8 cellular contexts compared by ENCODE assay signal in genomic region chrX:20224814-20225487, GRCh38. TPM values are rescaled to one million over a fixed set of nuclear protein-coding genes. Genes with fewer than 3 reads are reported as not detected.
A peak's percentile ranks its signal among the peaks of the same experiment; 100 is the strongest.
DNase-seq lines count a peak whose midpoint lies in the region; ATAC-seq lines count a peak whose summit lies in the region.

No MANE protein-coding gene starts in this region.

- ATAC-seq in GM19463 (IDR thresholded peaks at IDR 0.05; ENCODE audit: unreplicated experiment) (peak; percentile 85), HG03378 (IDR thresholded peaks at IDR 0.05; ENCODE audit: unreplicated experiment) (peak; percentile 85)
- peak; percentile 47 for ATAC-seq in effector memory CD8-positive, alpha-beta T cell (replicated peaks)
- no peak for ATAC-seq in naive thymus-derived CD8-positive, alpha-beta T cell

- H3K9me3 Mint-ChIP-seq in effector memory CD8-positive, alpha-beta T cell = no peaks in the 10 kb centered on the region
- no peaks in the 10 kb centered on the region for H3K9me3 Mint-ChIP-seq in naive thymus-derived CD8-positive, alpha-beta T cell

- peaks cover 11% of the 10 kb centered on the region for H3K36me3 Mint-ChIP-seq in effector memory CD8-positive, alpha-beta T cell (ENCODE audit: insufficient read depth)
- H3K36me3 Mint-ChIP-seq in naive thymus-derived CD8-positive, alpha-beta T cell = peaks cover 0 to 33% (median 11%) of the 10 kb centered on the region in 3 donors

- H3K27ac Mint-ChIP-seq in effector memory CD8-positive, alpha-beta T cell = peak overlapping the region; percentile 12 to 44
- peak overlapping the region in 4 of 10 donors; percentile 18 to 74 (median 70) for H3K27ac Mint-ChIP-seq in naive thymus-derived CD8-positive, alpha-beta T cell

- H3K4me3 Mint-ChIP-seq in effector memory CD8-positive, alpha-beta T cell = peak overlapping the region in 1 of 2 donors; percentile 6
- peak overlapping the region in 1 of 10 donors; percentile 11 for H3K4me3 Mint-ChIP-seq in naive thymus-derived CD8-positive, alpha-beta T cell

- peaks cover 18 to 50% of the 10 kb centered on the region in 2 donors for H3K4me1 Mint-ChIP-seq in effector memory CD8-positive, alpha-beta T cell (ENCODE audit: low read depth in 2 of 2)
- H3K4me1 Mint-ChIP-seq in naive thymus-derived CD8-positive, alpha-beta T cell = peaks cover 17 to 61% (median 55%) of the 10 kb centered on the region in 4 donors

- H3K27me3 Mint-ChIP-seq in effector memory CD8-positive, alpha-beta T cell = no peaks in the 10 kb centered on the region
- no peaks in the 10 kb centered on the region for H3K27me3 Mint-ChIP-seq in naive thymus-derived CD8-positive, alpha-beta T cell

- POLR2A ChIA-PET in naive thymus-derived CD8-positive, alpha-beta T cell (lab: Charles Lee) = no interaction called here

- peak; percentile 54 for DNase-seq in ELR (ENCODE audit: low read depth)
- DNase-seq in effector memory CD8-positive, alpha-beta T cell = no peak
- no peak for DNase-seq in NCI-H2196 treated with DMSO at 0.1 percent for 48 hours (lab: John Stamatoyannopoulos, UW; ENCODE audit: unreplicated experiment)
- no peak for DNase-seq in ACHN
- no peak for DNase-seq in SK-N-DZ (ENCODE audit: low spot score)
- DNase-seq in naive thymus-derived CD8-positive, alpha-beta T cell = no peak

- in situ Hi-C loops in ACHN (cut with HindIII; ENCODE audit: low pct_ligation_motif_present, low pct_unique_long_range_greater_than_20kb, low sequenced_read_pairs) = no loop called here

RNA-seq across cellular contexts. Expression of gene RPS6KA3, which starts 41.8 kb away (rescaled TPM):
- polyA plus RNA-seq in SK-N-DZ (2014; cell fraction: cytosol; rRNA removed) = 16.8 and 21.7 TPM in 2 replicates
- 9.3 and 14.0 TPM in 2 replicates for polyA plus RNA-seq in SK-N-DZ (2014; cell fraction: nucleus; rRNA removed)
- 10 to 100 TPM; 95.1 to 97.8 TPM for total RNA-seq in naive thymus-derived CD8-positive, alpha-beta T cell
- polyA plus RNA-seq in naive thymus-derived CD8-positive, alpha-beta T cell = 10 to 100 TPM; 27.5 to 51.8 (median 51.5) TPM

Comparison
In these comparisons a context has a peak if more than half of its experiments do, and no peak if none do; other contexts are left out.
1. ATAC-seq: peak in GM19463 (single experiment), HG03378 (single experiment) and effector memory CD8-positive, alpha-beta T cell (single experiment); none in naive thymus-derived CD8-positive, alpha-beta T cell (0 of 2).